Comparison of ENCODE assay signal across 25 cellular contexts in genomic region chr12:65646127-65646643, GRCh38.
"Had no signal": no experiment of that assay in that cellular context is flagged by ENCODE, and none has a peak within 500 bp of the region (broad histone marks: within the 10 kb centered on the region; RNA-seq: fewer than 3 reads in every experiment).

No MANE protein-coding gene starts in this region.

- H3K4me3 ChIP-seq: breast epithelium, left lung, lung, ovary, right lobe of liver, thoracic aorta, uterus had no signal

- H3K36me3 Mint-ChIP-seq: activated naive CD4-positive, alpha-beta T cell treated with anti-CD3 and anti-CD28 coated beads, Interleukin-2, amount 10 ng/mL, durations not matched to agents 7 days and 5 days; activated naive CD8-positive, alpha-beta T cell treated with anti-CD3 and anti-CD28 coated beads, Interleukin-2, amount 10 ng/mL, durations not matched to agents 7 days and 5 days; type B pancreatic cell had no signal

- H3K4me1 ChIP-seq: breast epithelium, left lung, right lobe of liver, uterus had no signal

- H3K27me3 Mint-ChIP-seq: activated naive CD4-positive, alpha-beta T cell treated with anti-CD3 and anti-CD28 coated beads, Interleukin-2, amount 10 ng/mL, durations not matched to agents 7 days and 5 days; progenitor cell of endocrine pancreas had no signal

- H3K4me3 Mint-ChIP-seq: activated naive CD4-positive, alpha-beta T cell treated with anti-CD3 and anti-CD28 coated beads, Interleukin-2, amount 10 ng/mL, durations not matched to agents 7 days and 5 days; activated naive CD8-positive, alpha-beta T cell treated with anti-CD3 and anti-CD28 coated beads, Interleukin-2, amount 10 ng/mL, durations not matched to agents 7 days and 5 days; activated T-helper 1 cell treated with anti-CD3 and anti-CD28 coated beads, Interleukin-12 subunit alpha, Interleukin-12 subunit beta, Interleukin-2, Interleukin-4 antibody, amounts not matched to agents 30 ng/mL and 10 ng/mL and 1 ng/mL, durations not matched to agents 14 hours and 24 hours and 36 hours; central memory CD8-positive, alpha-beta T cell; nephron; type B pancreatic cell had no signal

- H3K27ac ChIP-seq: breast epithelium, left lung, ovary, right lobe of liver, thoracic aorta, uterus had no signal

- H3K9me3 Mint-ChIP-seq: activated naive CD4-positive, alpha-beta T cell treated with anti-CD3 and anti-CD28 coated beads, Interleukin-2, amount 10 ng/mL, durations not matched to agents 7 days and 5 days; nephron; type B pancreatic cell had no signal

- ATAC-seq: left lung; right lobe of liver; stimulated activated naive CD8-positive, alpha-beta T cell treated with anti-CD3 and anti-CD28 coated beads, Interleukin-15, Interleukin-2, amounts not matched to agents 100 U/mL and 50 U/mL, for 24 hours had no signal

- DNase-seq: activated CD4-positive, alpha-beta T cell treated with anti-CD3 and anti-CD28 coated beads for 48 hours; activated CD4-positive, alpha-beta T cell treated with anti-CD3 and anti-CD28 coated beads, Interleukin-2, amount 50 U/mL, for 48 hours; activated CD8-positive, alpha-beta memory T cell treated with anti-CD3 and anti-CD28 coated beads, Interleukin-2, amount 50 U/mL, for 4 hours; activated effector memory CD4-positive, alpha-beta T cell treated with anti-CD3 and anti-CD28 coated beads, Interleukin-2, amount 50 U/mL, for 16 hours; activated naive CD4-positive, alpha-beta T cell treated with anti-CD3 and anti-CD28 coated beads, Interleukin-2, amount 10 ng/mL, durations not matched to agents 7 days and 5 days; activated naive CD8-positive, alpha-beta T cell treated with anti-CD3 and anti-CD28 coated beads, Interleukin-2, amount 10 ng/mL, durations not matched to agents 7 days and 5 days; activated T-cell treated with anti-CD3 and anti-CD28 coated beads, Interleukin-2, amount 50 U/mL, for 1 hour; amniotic stem cell; dermis blood vessel endothelial cell; effector CD4-positive, alpha-beta T cell; left lung; ovary; right lobe of liver; stimulated activated CD4-positive, alpha-beta T cell treated with anti-CD3 and anti-CD28 coated beads, Interleukin-12 subunit alpha, Interleukin-12 subunit beta, amount 100 ng/mL, for 4 hours; stimulated activated CD4-positive, alpha-beta T cell treated with anti-CD3 and anti-CD28 coated beads, Interleukin-4, amount 100 ng/mL, for 1 hour; stimulated activated naive CD8-positive, alpha-beta T cell treated with anti-CD3 and anti-CD28 coated beads, Interleukin-15, Interleukin-2, amounts not matched to agents 100 U/mL and 50 U/mL, for 24 hours; uterus had no signal

- H3K27me3 ChIP-seq: breast epithelium, ovary, right lobe of liver, uterus had no signal

- H3K4me1 Mint-ChIP-seq: activated naive CD4-positive, alpha-beta T cell treated with anti-CD3 and anti-CD28 coated beads, Interleukin-2, amount 10 ng/mL, durations not matched to agents 7 days and 5 days; activated naive CD8-positive, alpha-beta T cell treated with anti-CD3 and anti-CD28 coated beads, Interleukin-2, amount 10 ng/mL, durations not matched to agents 7 days and 5 days; central memory CD8-positive, alpha-beta T cell had no signal

- H3K36me3 ChIP-seq: breast epithelium, left lung, ovary, right lobe of liver, thoracic aorta, uterus had no signal

- H3K9me3 ChIP-seq: breast epithelium, left lung, ovary, right lobe of liver, thoracic aorta, uterus had no signal

- H3K27ac Mint-ChIP-seq: activated naive CD4-positive, alpha-beta T cell treated with anti-CD3 and anti-CD28 coated beads, Interleukin-2, amount 10 ng/mL, durations not matched to agents 7 days and 5 days; activated naive CD8-positive, alpha-beta T cell treated with anti-CD3 and anti-CD28 coated beads, Interleukin-2, amount 10 ng/mL, durations not matched to agents 7 days and 5 days; activated T-helper 1 cell treated with anti-CD3 and anti-CD28 coated beads, Interleukin-12 subunit alpha, Interleukin-12 subunit beta, Interleukin-2, Interleukin-4 antibody, amounts not matched to agents 30 ng/mL and 10 ng/mL and 1 ng/mL, durations not matched to agents 14 hours and 24 hours and 36 hours; nephron; progenitor cell of endocrine pancreas; type B pancreatic cell had no signal
